8 cellular contexts compared by ENCODE assay signal in the genomic region with DNA sequence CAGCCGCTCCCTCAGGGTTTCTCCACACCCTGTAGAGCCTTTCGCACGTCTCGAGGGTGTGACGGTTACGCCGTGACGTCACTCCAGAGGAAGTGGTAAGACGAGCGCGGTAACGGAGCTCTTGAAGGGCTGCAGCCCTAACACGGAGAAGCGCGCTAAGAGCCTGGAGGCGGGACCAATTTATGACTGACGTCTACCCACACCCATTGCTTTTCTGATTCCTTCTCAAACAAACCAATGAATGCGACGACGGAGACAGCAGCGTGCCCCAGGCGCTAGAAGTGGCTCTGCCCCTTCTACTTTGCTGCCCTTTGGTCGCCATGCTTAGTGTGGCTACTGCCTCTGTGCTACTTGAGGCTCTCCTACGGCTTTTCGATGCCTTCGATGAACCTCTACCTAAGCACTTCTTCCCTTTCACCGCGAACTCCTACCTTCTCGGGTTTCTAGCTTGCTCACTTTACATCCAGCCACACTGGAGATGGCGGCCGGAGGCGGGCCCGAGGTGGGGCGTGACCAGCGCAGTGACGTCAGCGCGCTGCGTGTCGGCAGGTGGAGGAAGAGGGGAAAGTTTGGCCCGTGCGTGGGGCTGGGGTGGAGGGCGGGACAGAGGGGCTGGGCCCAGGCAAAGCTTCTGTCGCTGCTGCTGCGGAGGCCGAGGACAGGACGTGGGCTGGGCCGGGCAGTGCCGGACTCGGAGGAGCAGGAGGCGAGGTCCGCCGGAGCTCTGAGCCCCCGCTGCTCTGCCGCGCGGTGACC. TPM values are rescaled to one million over a fixed set of nuclear protein-coding genes. Genes with fewer than 3 reads are reported as not detected.
DNase-seq lines count a peak whose midpoint lies in the region; ATAC-seq and TF ChIP-seq lines count a peak whose summit lies in the region.

OXSR1 (plus strand) TSS at position 572 of the 756 bp plus-strand sequence. CDS start 340 bp downstream, outside the sequence.

- H3K4me2 ChIP-seq in Loucy (ENCODE audit: low read depth, low read length, poor library complexity, severe bottlenecking), result peak within 1 kb of the TSS; percentile 98

- TF ChIP-seq CTCF in Loucy (conservative IDR thresholded peaks at IDR 0.05; ENCODE audit: low read length) (no peak), fibroblast of mammary gland (conservative IDR thresholded peaks at IDR 0.05; ENCODE audit: control insufficient read depth, insufficient read depth, low read depth, low read length) (no peak)

- peak; percentile 89 for ATAC-seq in naive thymus-derived CD8-positive, alpha-beta T cell

- H3K36me3 ChIP-seq in Loucy (ENCODE audit: insufficient read depth, low read length), result no peaks in the 10 kb centered on the region

- peaks cover 59% of the 10 kb centered on the region for H3K79me2 ChIP-seq in Loucy (ENCODE audit: insufficient read depth, low read length)

- H3K4me1 ChIP-seq in Loucy (ENCODE audit: insufficient read depth, low read length, poor library complexity, severe bottlenecking), result peaks cover 46% of the 10 kb centered on the region

- H3K9ac ChIP-seq in Loucy (ENCODE audit: low read depth, low read length, poor library complexity, severe bottlenecking), result peak within 1 kb of the TSS; percentile 92

- no peaks in the 10 kb centered on the region for H3K9me3 ChIP-seq in Loucy (ENCODE audit: insufficient read depth, low read depth, low read length)

- H3K27me3 ChIP-seq in Loucy (ENCODE audit: insufficient read depth, low read length, poor library complexity, severe bottlenecking), result no peaks in the 10 kb centered on the region

- H3K36me3 Mint-ChIP-seq in naive thymus-derived CD8-positive, alpha-beta T cell, result peaks cover 0 to 4% (median 0%) of the 10 kb centered on the region in 3 donors

- peaks cover 36% of the 10 kb centered on the region for H4K20me1 ChIP-seq in Loucy (ENCODE audit: insufficient read depth, low read length, poor library complexity, severe bottlenecking)

- peak within 1 kb of the TSS; percentile 88 to 97 (median 95) for H3K4me3 Mint-ChIP-seq in naive thymus-derived CD8-positive, alpha-beta T cell

- peak within 1 kb of the TSS; percentile 99 to 100 (median 100) for H3K27ac Mint-ChIP-seq in naive thymus-derived CD8-positive, alpha-beta T cell

- peak within 1 kb of the TSS; percentile 85 for H2AFZ ChIP-seq in Loucy (ENCODE audit: low read length)

- no peaks in the 10 kb centered on the region for H3K27me3 Mint-ChIP-seq in naive thymus-derived CD8-positive, alpha-beta T cell

- peak; percentile 100 for DNase-seq in EH (ENCODE audit: low read depth)
- peak; percentile 98 for DNase-seq in H4 (ENCODE audit: low spot score)
- DNase-seq in activated T-helper 9 cell treated with anti-CD3 and anti-CD28 coated beads, Interleukin-2, amount 50 U/mL, for 16 hours (ENCODE audit: low read depth), result peak; percentile 92
- DNase-seq in fibroblast of mammary gland (ENCODE audit: low read depth), result peak; percentile 100
- DNase-seq in naive thymus-derived CD8-positive, alpha-beta T cell, result peak; percentile 91 to 99 (median 98)
- peak; percentile 95 to 99 (median 98) for DNase-seq in stimulated activated naive CD4-positive, alpha-beta T cell (lab: John Stamatoyannopoulos, UW)

- POLR2A ChIA-PET in naive thymus-derived CD8-positive, alpha-beta T cell (lab: Charles Lee), result interaction anchor here (0.5 to 5.8 kb wide), 18 partner anchors 11 to 1171 kb away, joined by 3 to 192 read pairs (median 4); partner anchors contain the start of genes ACAA1, DLEC1, EXOG and MYD88

- H3F3A ChIP-seq in Loucy (ENCODE audit: low read depth), result peaks cover 2% of the 10 kb centered on the region; the same call in 1 of the 2 replicates

- TF ChIP-seq POLR2A in Raji (IDR thresholded peaks at IDR 0.05; ENCODE audit: insufficient read depth, low read depth, low read length), result peak; percentile 87

- H3K9me3 Mint-ChIP-seq in naive thymus-derived CD8-positive, alpha-beta T cell, result no peaks in the 10 kb centered on the region

- H3K4me3 ChIP-seq in Loucy (ENCODE audit: low read length, poor library complexity, severe bottlenecking) (peak within 1 kb of the TSS; percentile 87), fibroblast of mammary gland (ENCODE audit: control insufficient read depth, low read depth, low read length) (peak within 1 kb of the TSS; percentile 91)

- H3K9me2 ChIP-seq in Loucy (replicated peaks; ENCODE audit: low read depth, low read length), result no peaks in the 10 kb centered on the region

- peaks cover 21 to 48% (median 47%) of the 10 kb centered on the region in 4 donors for H3K4me1 Mint-ChIP-seq in naive thymus-derived CD8-positive, alpha-beta T cell

RNA-seq across cellular contexts. Expression of gene OXSR1, which starts in this region (rescaled TPM):
- total RNA-seq in H4 (2014; rRNA removed; shearing (Covaris generic)), result 11.6 and 13.7 TPM in 2 replicates
- 10 to 100 TPM; 40.3 to 40.8 TPM for total RNA-seq in naive thymus-derived CD8-positive, alpha-beta T cell
- 10 to 100 TPM; 12.9 to 14.0 (median 13.1) TPM for polyA plus RNA-seq in naive thymus-derived CD8-positive, alpha-beta T cell

Comparison
In these comparisons a context has a peak if more than half of its experiments do, and no peak if none do; other contexts are left out.
1. Peak in every context shown above with its lines: DNase-seq, ATAC-seq and H3K4me3 ChIP-seq.